Comparison of ENCODE assay signal across 17 cellular contexts in the genomic region with DNA sequence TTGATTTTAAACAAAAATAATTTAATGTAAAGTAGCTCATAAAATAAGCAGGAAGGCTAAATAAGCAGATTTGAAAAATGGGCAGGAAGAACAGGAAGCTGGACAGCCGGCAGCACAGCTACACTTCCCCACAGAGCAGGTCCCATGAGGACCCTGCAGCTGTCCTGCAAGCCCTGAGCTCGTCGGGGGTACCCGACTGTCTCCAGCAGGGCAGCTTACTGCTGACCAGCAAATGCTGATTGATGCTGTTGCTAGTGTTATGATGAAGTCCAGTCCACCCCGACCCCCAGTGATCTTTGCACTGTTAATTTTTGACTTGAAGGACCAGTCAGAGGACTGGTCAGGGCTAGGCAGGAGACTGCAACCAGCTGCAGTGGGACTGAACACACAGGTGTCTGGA. TPM values are rescaled to one million over a fixed set of nuclear protein-coding genes. Genes with fewer than 3 reads are reported as not detected.
DNase-seq lines count a peak whose midpoint lies in the region; ATAC-seq, FAIRE-seq and TF ChIP-seq lines count a peak whose summit lies in the region.
"Had no signal": no experiment of that assay in that cellular context is flagged by ENCODE, and none has a peak within 500 bp of the region (broad histone marks: within the 10 kb centered on the region; RNA-seq: fewer than 3 reads in every experiment).

No MANE protein-coding gene starts in this region.

- no peak overlapping the region for H3K4me2 ChIP-seq in HepG2 (ENCODE audit: low read depth, low read length)
- peak overlapping the region; percentile 37 for H3K4me2 ChIP-seq in OCI-LY7 (ENCODE audit: low read length)
- no peak overlapping the region for H3K4me2 ChIP-seq in mesendoderm (ENCODE audit: low read length)
- H3K4me2 ChIP-seq: PC-9 had no signal

- H3K23ac ChIP-seq in mesendoderm (ENCODE audit: low read length), result no peak overlapping the region

- H3K36me3 ChIP-seq in HepG2 (replicated peaks in 1 of 2; ENCODE audit: control insufficient read depth in 1 of 2, insufficient read depth in 2 of 2, low read length in 2 of 2), result peaks cover 0 to 3% of the 10 kb centered on the region in 2 experiments; a peak in 2 of 5 replicates
- no peaks in the 10 kb centered on the region for H3K36me3 ChIP-seq in right lobe of liver
- H3K36me3 ChIP-seq in OCI-LY7 (ENCODE audit: insufficient read depth, low read length), result no peaks in the 10 kb centered on the region
- no peaks in the 10 kb centered on the region for H3K36me3 ChIP-seq in mesendoderm (ENCODE audit: control insufficient read depth, insufficient read depth, low read length)
- no peaks in the 10 kb centered on the region for H3K36me3 ChIP-seq in effector memory CD4-positive, alpha-beta T cell (ENCODE audit: control insufficient read depth, insufficient read depth, low read length)

- TF ChIP-seq EP300 in HepG2 (IDR thresholded peaks at IDR 0.05; ENCODE audit: low read depth in 2 of 2, low read length in 2 of 2) (no peak), HepG2 (CRISPR knock-in tag; IDR thresholded peaks at IDR 0.05; ENCODE audit: borderline replicate concordance) (no peak)

- H3K27ac ChIP-seq in HepG2 (ENCODE audit: extremely low read length, insufficient read depth, low read length) (no peak overlapping the region), right lobe of liver (no peak overlapping the region), OCI-LY7 (ENCODE audit: low read depth, low read length, poor library complexity, severe bottlenecking) (no peak overlapping the region), mesendoderm (ENCODE audit: low read depth, low read length) (no peak overlapping the region)
- H3K27ac ChIP-seq in effector memory CD4-positive, alpha-beta T cell (ENCODE audit: insufficient read depth, low read length, poor library complexity, severe bottlenecking), result no peak overlapping the region
- H3K27ac ChIP-seq: PC-9, SK-N-MC had no signal

- H3K9ac ChIP-seq in HepG2 (ENCODE audit: insufficient read depth, low read depth, low read length) (no peak overlapping the region), mesendoderm (ENCODE audit: low read length) (no peak overlapping the region)

- H3K79me1 ChIP-seq in mesendoderm (ENCODE audit: low read length), result no peaks in the 10 kb centered on the region

- H3K4ac ChIP-seq in mesendoderm (ENCODE audit: low read depth, low read length), result no peak overlapping the region

- H3K9me3 ChIP-seq in HepG2 (ENCODE audit: low read length) (no peaks in the 10 kb centered on the region), right lobe of liver (no peaks in the 10 kb centered on the region), OCI-LY7 (ENCODE audit: low read length) (no peaks in the 10 kb centered on the region)
- H3K9me3 ChIP-seq in effector memory CD4-positive, alpha-beta T cell (ENCODE audit: control insufficient read depth, low read length), result no peaks in the 10 kb centered on the region

- H3K9me2 ChIP-seq in OCI-LY7 (ENCODE audit: insufficient read depth, low read length), result no peaks in the 10 kb centered on the region

- 80% methylated on average over 5 of the region's 5 CpGs for WGBS in HepG2 (ENCODE audit: low lambda C conversion rate)
- 70% methylated on average over 2 of the region's 5 CpGs for WGBS in right lobe of liver (ENCODE audit: insufficient coverage, low coverage, low lambda C conversion rate, missing lambda C conversion rate)
- no CpG with 5 or more reads among the region's 5 CpGs for WGBS in mesendoderm (ENCODE audit: extremely low coverage, insufficient coverage, low lambda C conversion rate)

- H3K4me1 ChIP-seq in HepG2 (ENCODE audit: insufficient read depth, low read length) (no peaks in the 10 kb centered on the region), right lobe of liver (no peaks in the 10 kb centered on the region), OCI-LY7 (ENCODE audit: insufficient read depth, low read length, poor library complexity, severe bottlenecking) (peaks cover 28% of the 10 kb centered on the region), mesendoderm (ENCODE audit: control insufficient read depth, low read depth, low read length) (no peaks in the 10 kb centered on the region)
- no peaks in the 10 kb centered on the region for H3K4me1 ChIP-seq in effector memory CD4-positive, alpha-beta T cell (ENCODE audit: control insufficient read depth, insufficient read depth, low read length, poor library complexity, severe bottlenecking)

- ATAC-seq in HepG2 (peak; percentile 50), right lobe of liver (no peak)

- H3K4me3 ChIP-seq in HepG2 (replicated peaks in 1 of 3; ENCODE audit: insufficient read depth in 1 of 3, low read depth in 2 of 3, low read length in 3 of 3), result no peak overlapping the region
- H3K4me3 ChIP-seq in right lobe of liver, result no peak overlapping the region
- no peak overlapping the region for H3K4me3 ChIP-seq in OCI-LY7 (ENCODE audit: low read depth, low read length, poor library complexity, severe bottlenecking)
- no peak overlapping the region for H3K4me3 ChIP-seq in mesendoderm (ENCODE audit: low read length)
- H3K4me3 ChIP-seq in effector memory CD4-positive, alpha-beta T cell (ENCODE audit: insufficient read depth, low read depth, low read length, poor library complexity, severe bottlenecking), result no peak overlapping the region
- H3K4me3 ChIP-seq: PC-9, SK-N-MC had no signal

- CTCF ChIA-PET in HepG2 (lab: Yijun Ruan, JAX; ENCODE audit: low intra/inter-chr PET ratio, low total read pairs) (no interaction called here), OCI-LY7 (lab: Charles Lee; ENCODE audit: unreplicated experiment) (no interaction called here)

- TF ChIP-seq CTCF in HepG2 (CRISPR knock-in tag; IDR thresholded peaks at IDR 0.05) (no peak), right lobe of liver (IDR thresholded peaks at IDR 0.05) (no peak), OCI-LY7 (conservative IDR thresholded peaks at IDR 0.05; ENCODE audit: low read length) (no peak)

- no peak overlapping the region for H3K18ac ChIP-seq in mesendoderm (ENCODE audit: low read length)

- no peak for TF ChIP-seq RAD21 in HepG2 (CRISPR knock-in tag; IDR thresholded peaks at IDR 0.05)

- H4K20me1 ChIP-seq in HepG2 (ENCODE audit: insufficient read depth, low read length), result no peaks in the 10 kb centered on the region
- H4K20me1 ChIP-seq in OCI-LY7 (ENCODE audit: insufficient read depth, low read length), result no peaks in the 10 kb centered on the region

- POLR2A ChIA-PET in HepG2 (lab: Yijun Ruan, JAX) (no interaction called here), OCI-LY7 (lab: Charles Lee) (interaction anchor here (0.6 to 1.2 kb wide), 2 partner anchors 42 to 419 kb away, joined by 3 read pairs; no protein-coding TSS in a partner anchor)

- intact Hi-C loops in HepG2 (cut with micrococcal nuclease; ENCODE audit: unreplicated experiment) (no loop called here), right lobe of liver (cut with DNase I) (no loop called here), OCI-LY7 (cut with micrococcal nuclease; ENCODE audit: unreplicated experiment) (no loop called here)

- H3K27me3 ChIP-seq in HepG2 (ENCODE audit: control insufficient read depth in 1 of 2, insufficient read depth in 2 of 2, low read length in 2 of 2), result no peaks in the 10 kb centered on the region
- H3K27me3 ChIP-seq in right lobe of liver, result no peaks in the 10 kb centered on the region
- no peaks in the 10 kb centered on the region for H3K27me3 ChIP-seq in mesendoderm (ENCODE audit: insufficient read depth, low read length, poor library complexity)
- H3K27me3 ChIP-seq in effector memory CD4-positive, alpha-beta T cell (replicated peaks; ENCODE audit: control insufficient read depth, insufficient read depth, low read length, poor library complexity, severe bottlenecking), result no peaks in the 10 kb centered on the region

- H4K5ac ChIP-seq in mesendoderm (ENCODE audit: low read length), result no peak overlapping the region

- in situ Hi-C loops in HepG2 (cut with HindIII; ENCODE audit: extremely low pct_ligation_motif_present, low pct_unique_long_range_greater_than_20kb), result no loop called here

- peak overlapping the region; percentile 30 for H2AK5ac ChIP-seq in mesendoderm (ENCODE audit: low read length)

- no peak for FAIRE-seq in HepG2 (lab: Jason Lieb, UNC)

- peak overlapping the region; percentile 81 for H4K8ac ChIP-seq in mesendoderm (ENCODE audit: low read depth, low read length)

- H2AFZ ChIP-seq in HepG2 (ENCODE audit: low read length), result no peak overlapping the region
- H2AFZ ChIP-seq in OCI-LY7 (ENCODE audit: low read length), result no peak overlapping the region
- H2AFZ ChIP-seq: PC-9 had no signal

- DNase-seq in HepG2 (ENCODE audit: low spot score) (no peak), right lobe of liver (no peak), OCI-LY7 (ENCODE audit: low spot score) (peak; percentile 13), mesendoderm (no peak), DMS 273 treated with DMSO at 0.1 percent for 48 hours (lab: John Stamatoyannopoulos, UW) (no peak), NCI-H1417 treated with DMSO at 0.1 percent for 48 hours (lab: John Stamatoyannopoulos, UW) (no peak)
- no peak for DNase-seq in effector memory CD4-positive, alpha-beta T cell
- DNase-seq: COR-L47, DMS153, EL, KBM-7, NCI-H1092 treated with DMSO at 0.1 percent for 48 hours, NCI-H1694, NCI-H510A treated with DMSO at 0.1 percent for 48 hours, NCI-H82, PC-9 had no signal

- H3K56ac ChIP-seq in mesendoderm (ENCODE audit: low read length), result peak overlapping the region; percentile 13

- H3K79me2 ChIP-seq in HepG2 (ENCODE audit: insufficient read depth, low read length), result no peaks in the 10 kb centered on the region
- H3K79me2 ChIP-seq in OCI-LY7 (ENCODE audit: insufficient read depth, low read depth, low read length), result no peaks in the 10 kb centered on the region
- H3K79me2 ChIP-seq in mesendoderm (ENCODE audit: control insufficient read depth, insufficient read depth, low read length), result no peaks in the 10 kb centered on the region

- H2BK15ac ChIP-seq in mesendoderm (replicated peaks; ENCODE audit: low read depth), result no peak overlapping the region

- TF ChIP-seq POLR2A in HepG2 (IDR thresholded peaks at IDR 0.05; ENCODE audit: insufficient read depth in 1 of 2, low read depth in 2 of 2, low read length in 2 of 2) (no peak), right lobe of liver (IDR thresholded peaks at IDR 0.05) (no peak)

- H2BK5ac ChIP-seq in mesendoderm (ENCODE audit: low read length), result no peak overlapping the region

- H2BK120ac ChIP-seq in mesendoderm (ENCODE audit: low read depth, low read length), result no peak overlapping the region

- BruUV-seq in HepG2 (replicated peaks; lab: Mats Ljungman, UMichigan), result no TSS peak
- BruUV-seq in OCI-LY7 (replicated peaks; lab: Mats Ljungman, UMichigan), result no TSS peak

RNA-seq across cellular contexts. Expression of gene POLE4, which starts 27.5 kb away (rescaled TPM):
- total RNA-seq in HepG2 (2016; rRNA removed; fragmentation: Illumina TruSeq; extraction: Trizol), result 106 and 143 TPM in 2 replicates
- 94.0 and 107 TPM in 2 replicates for total RNA-seq in HepG2 (2016; cell fraction: cytosol; rRNA removed; fragmentation: Illumina TruSeq; extraction: Trizol; ENCODE audit: low read depth)
- total RNA-seq in HepG2 (2016; cell fraction: insoluble cytoplasmic fraction; rRNA removed; fragmentation: Illumina TruSeq; extraction: Trizol), result 104 and 137 TPM in 2 replicates
- total RNA-seq in HepG2 (2016; cell fraction: membrane; rRNA removed; fragmentation: Illumina TruSeq; extraction: Trizol), result 150 and 161 TPM in 2 replicates
- 60.9 and 61.8 TPM in 2 replicates for total RNA-seq in HepG2 (2016; cell fraction: nucleus; rRNA removed; fragmentation: Illumina TruSeq; extraction: Trizol)
- polyA plus RNA-seq in HepG2 (2011; rRNA removed), result 88.0 and 116 TPM in 2 replicates
- polyA plus RNA-seq in HepG2 (2011; cell fraction: cytosol; rRNA removed), result 52.2 and 52.3 TPM in 2 replicates
- polyA plus RNA-seq in HepG2 (2011; cell fraction: nucleus; rRNA removed), result 21.1 and 23.6 TPM in 2 replicates
- 93.6 and 130 TPM in 2 replicates for polyA plus RNA-seq in HepG2 (2012)
- polyA plus RNA-seq in HepG2 (2016; cell fraction: cytosol; fragmentation: Illumina TruSeq; extraction: Trizol; ENCODE audit: low read depth), result 173 and 208 TPM in 2 replicates
- polyA plus RNA-seq in HepG2 (2016; cell fraction: insoluble cytoplasmic fraction; fragmentation: Illumina TruSeq; extraction: Trizol; ENCODE audit: low read depth), result 189 and 200 TPM in 2 replicates
- 177 and 214 TPM in 2 replicates for polyA plus RNA-seq in HepG2 (2016; cell fraction: membrane; fragmentation: Illumina TruSeq; extraction: Trizol; ENCODE audit: low read depth)
- 95.8 and 99.1 TPM in 2 replicates for polyA plus RNA-seq in HepG2 (2016; cell fraction: nucleus; fragmentation: Illumina TruSeq; extraction: Trizol; ENCODE audit: insufficient read depth, low read depth)
- 15.2 and 28.4 TPM in 2 replicates for polyA minus RNA-seq in HepG2 (2011; rRNA and poly(A)+ RNA removed; ENCODE audit: low replicate concordance)
- 20.3 and 21.8 TPM in 2 replicates for polyA minus RNA-seq in HepG2 (2011; cell fraction: cytosol; rRNA and poly(A)+ RNA removed)
- polyA minus RNA-seq in HepG2 (2011; cell fraction: nucleus; rRNA and poly(A)+ RNA removed), result 56.9 and 77.9 TPM in 2 replicates
- total RNA-seq in right lobe of liver, result 10 to 100 TPM in 5 of 6 experiments, 1 to 10 TPM in 1; 9.8 to 31.4 (median 25.7) TPM
- 30.6 and 31.7 TPM in 2 replicates for total RNA-seq in OCI-LY7 (2014; rRNA removed; shearing (Covaris generic))
- total RNA-seq in OCI-LY7 (2022), result 49.0 and 52.3 TPM in 2 replicates
- 31.7 TPM for polyA plus RNA-seq in mesendoderm (2013, experiment 1 of 2)
- 29.4 TPM for polyA plus RNA-seq in mesendoderm (2013, experiment 2 of 2)
